Comparison of ENCODE assay signal across 26 cellular contexts in the genomic region with DNA sequence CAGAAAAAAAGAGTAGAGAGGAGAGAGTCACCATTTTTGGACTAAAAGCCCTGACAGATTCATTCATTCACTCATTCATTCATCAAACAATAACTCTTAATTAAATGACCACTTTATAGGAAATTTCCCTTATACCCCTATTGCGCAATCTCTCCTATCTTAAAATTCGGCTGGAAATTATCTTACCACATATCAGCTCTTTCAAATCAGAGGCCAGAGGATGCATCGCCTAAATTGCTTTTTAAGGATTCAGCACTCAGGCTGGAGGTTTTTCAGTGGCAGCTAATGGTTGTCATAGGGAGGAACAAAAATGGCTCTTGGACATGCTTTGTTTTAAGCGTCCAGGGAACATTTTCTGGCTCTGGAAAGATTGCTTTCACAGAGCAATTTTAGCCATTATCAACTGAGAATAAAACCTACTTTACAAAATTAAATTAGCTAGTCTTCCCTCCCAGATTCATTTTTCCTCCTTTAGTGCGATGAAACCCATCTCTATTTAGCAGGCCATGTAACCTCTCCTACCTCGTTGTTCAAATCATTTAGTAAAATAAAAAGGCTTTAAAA.
"Had no signal": no experiment of that assay in that cellular context is flagged by ENCODE, and none has a peak within 500 bp of the region (broad histone marks: within the 10 kb centered on the region; RNA-seq: fewer than 3 reads in every experiment).

No MANE protein-coding gene starts in this region.

- H3K9me3 Mint-ChIP-seq: endodermal cell; nephron progenitor cell; stimulated activated memory B cell treated with anti-CD40 and anti-IgM and Interleukin-4, amounts not matched to agents 10 μg/mL and 1 μg/mL and 100 μg/mL, for 72 hours; stimulated activated naive CD8-positive, alpha-beta T cell treated with anti-CD3 and anti-CD28 coated beads, Interleukin-15, Interleukin-2, amounts not matched to agents 100 ng/mL and 50 ng/mL, for 24 hours had no signal

- H3K4me1 Mint-ChIP-seq: stimulated activated memory B cell treated with anti-CD40 and anti-IgM and Interleukin-4, amounts not matched to agents 10 μg/mL and 1 μg/mL and 100 μg/mL, for 72 hours had no signal

- H3K27me3 ChIP-seq: colonic mucosa, neutrophil, spleen, testis had no signal

- H3K36me3 Mint-ChIP-seq: naive thymus-derived CD4-positive, alpha-beta T cell; stimulated activated memory B cell treated with anti-CD40 and anti-IgM and Interleukin-4, amounts not matched to agents 10 μg/mL and 1 μg/mL and 100 μg/mL, for 72 hours had no signal

- H3K27ac ChIP-seq: colonic mucosa, heart left ventricle, neutrophil, psoas muscle, spleen, testis, transverse colon had no signal

- ATAC-seq: heart left ventricle; left colon; left ventricle myocardium superior; naive thymus-derived CD4-positive, alpha-beta T cell; psoas muscle; sciatic nerve; stimulated activated memory B cell treated with anti-CD40 and anti-IgM and Interleukin-4, amounts not matched to agents 10 μg/mL and 1 μg/mL and 100 μg/mL, for 72 hours had no signal

- H3K9me3 ChIP-seq: colonic mucosa, heart left ventricle, neutrophil, psoas muscle, spleen, testis, transverse colon had no signal

- H3K4me3 ChIP-seq: colonic mucosa, heart left ventricle, lung, psoas muscle, spleen, testis, transverse colon had no signal

- H3K27ac Mint-ChIP-seq: endodermal cell; naive thymus-derived CD4-positive, alpha-beta T cell; nephron progenitor cell; stimulated activated memory B cell treated with anti-CD40 and anti-IgM and Interleukin-4, amounts not matched to agents 10 μg/mL and 1 μg/mL and 100 μg/mL, for 72 hours; stimulated activated naive CD8-positive, alpha-beta T cell treated with anti-CD3 and anti-CD28 coated beads, Interleukin-15, Interleukin-2, amounts not matched to agents 100 ng/mL and 50 ng/mL, for 24 hours had no signal

- H3K4me1 ChIP-seq: colonic mucosa, heart left ventricle, psoas muscle, spleen, testis, transverse colon had no signal

- DNase-seq: colonic mucosa; effector CD4-positive, alpha-beta T cell; endodermal cell; erythroblast; foreskin melanocyte; heart left ventricle; hippocampal formation; left colon; left ventricle myocardium superior; mesendoderm; naive thymus-derived CD4-positive, alpha-beta T cell; nephron progenitor cell; psoas muscle; retina; spleen; stimulated activated CD4-positive, alpha-beta T cell treated with anti-CD3 and anti-CD28 coated beads, Interleukin-15, amount 100 ng/mL, for 24 hours; stimulated activated CD4-positive, alpha-beta T cell treated with anti-CD3 and anti-CD28 coated beads, Interleukin-1b, Interleukin-23, amount 100 ng/mL, for 48 hours; stimulated activated CD4-positive, alpha-beta T cell treated with anti-CD3 and anti-CD28 coated beads, Interleukin-4, amount 100 ng/mL, for 24 hours; testis; transverse colon had no signal

- H3K36me3 ChIP-seq: colonic mucosa, heart left ventricle, neutrophil, spleen, transverse colon had no signal

- H3K4me3 Mint-ChIP-seq: endodermal cell; naive thymus-derived CD4-positive, alpha-beta T cell; nephron progenitor cell; stimulated activated memory B cell treated with anti-CD40 and anti-IgM and Interleukin-4, amounts not matched to agents 10 μg/mL and 1 μg/mL and 100 μg/mL, for 72 hours; stimulated activated naive CD8-positive, alpha-beta T cell treated with anti-CD3 and anti-CD28 coated beads, Interleukin-15, Interleukin-2, amounts not matched to agents 100 ng/mL and 50 ng/mL, for 24 hours had no signal

- FAIRE-seq: endothelial cell of umbilical vein had no signal
